Comparison of ENCODE assay signal across 24 cellular contexts in the genomic region with DNA sequence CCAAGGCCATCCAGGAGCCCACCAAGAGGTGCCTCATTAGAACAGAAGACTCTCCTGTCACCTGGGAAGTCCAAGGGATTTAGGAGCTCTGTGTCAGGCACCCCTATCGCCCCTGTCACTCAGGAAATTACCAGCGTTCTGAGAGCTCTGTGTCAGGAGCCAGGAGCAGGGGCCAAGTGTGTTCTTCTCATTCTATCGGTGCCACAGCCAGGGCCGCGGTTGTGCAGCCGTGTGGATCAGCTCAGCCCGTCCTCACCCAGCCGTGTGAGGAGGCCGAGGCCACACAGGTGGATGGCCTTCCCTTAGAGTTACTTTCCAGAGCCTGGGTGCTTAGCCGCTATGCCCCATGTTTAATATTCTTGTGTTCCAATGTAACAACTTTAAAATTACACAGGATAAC. TPM values are rescaled to one million over a fixed set of nuclear protein-coding genes. Genes with fewer than 3 reads are reported as not detected.
A peak's percentile ranks its signal among the peaks of the same experiment; 100 is the strongest.
DNase-seq lines count a peak whose midpoint lies in the region; ATAC-seq and TF ChIP-seq lines count a peak whose summit lies in the region.
"Had no signal": no experiment of that assay in that cellular context is flagged by ENCODE, and none has a peak within 500 bp of the region (broad histone marks: within the 10 kb centered on the region; RNA-seq: fewer than 3 reads in every experiment).

No MANE protein-coding gene starts in this region.

- no peak overlapping the region for H3K18ac ChIP-seq in H9 (ENCODE audit: insufficient read length, low read depth, low read length)

- H3K9me3 ChIP-seq in H9 (ENCODE audit: control insufficient read depth, low read depth, low read length), result no peaks in the 10 kb centered on the region
- H3K9me3 ChIP-seq: BE2C, Peyer's patch, SJSA1 had no signal

- no peak overlapping the region for H3K14ac ChIP-seq in H9 (ENCODE audit: insufficient read depth, low read length)

- WGBS in H9 (ENCODE audit: extremely low coverage, insufficient read length, low lambda C conversion rate), result no CpG with 5 or more reads among the region's 10 CpGs

- no peak overlapping the region for H2AFZ ChIP-seq in H9 (ENCODE audit: low read length)

- DNase-seq in Right ventricle myocardium inferior (ENCODE audit: missing footprints) (peak; percentile 34), cardiac septum (ENCODE audit: low spot score) (no peak), G401 (ENCODE audit: low spot score) (peak; percentile 28), neural crest cell (ENCODE audit: low read depth, low spot score) (no peak), SK-N-DZ (ENCODE audit: low spot score) (no peak), AG08396 (ENCODE audit: low spot score) (no peak), H9 (no peak)
- DNase-seq in central memory CD8-positive, alpha-beta T cell (ENCODE audit: low spot score in 2 of 2), result no peak
- DNase-seq: BE2C; CD4-positive, CD25-positive, alpha-beta regulatory T cell; GOT3; NCI-H1092; NCI-H1417 treated with DMSO at 0.1 percent for 48 hours; NCI-H187; NCI-H2081 treated with DMSO at 0.1 percent for 48 hours; NCI-H2171; NCI-H226; NCI-H510A; NCI-H69; OCI-M1 had no signal

- no peak overlapping the region for H3K27ac ChIP-seq in H9 (ENCODE audit: insufficient read length, low read depth, low read length)
- H3K27ac ChIP-seq: 22Rv1, Peyer's patch, SJSA1 had no signal

- no peak overlapping the region for H2AK5ac ChIP-seq in H9 (ENCODE audit: insufficient read length, low read length)

- no peak overlapping the region for H3K4me2 ChIP-seq in H9 (ENCODE audit: insufficient read depth, insufficient read length, low read length)

- H3K9ac ChIP-seq in H9 (ENCODE audit: extremely low read depth, insufficient read length, low read length), result no peak overlapping the region

- H3K27me3 ChIP-seq in H9 (ENCODE audit: insufficient read depth, low read length), result no peaks in the 10 kb centered on the region
- H3K27me3 ChIP-seq: BE2C, Peyer's patch, SJSA1 had no signal

- TF ChIP-seq CTCF in neural crest cell (conservative IDR thresholded peaks at IDR 0.05) (no peak), H9 (conservative IDR thresholded peaks at IDR 0.05) (no peak)

- no peaks in the 10 kb centered on the region for H3K27me3 Mint-ChIP-seq in central memory CD8-positive, alpha-beta T cell
- H3K27me3 Mint-ChIP-seq in neural crest cell (ENCODE audit: low read depth) (no peaks in the 10 kb centered on the region), H9 (ENCODE audit: low read depth) (no peaks in the 10 kb centered on the region)
- H3K27me3 Mint-ChIP-seq: CD4-positive, CD25-positive, alpha-beta regulatory T cell; IgD-negative memory B cell had no signal

- no peaks in the 10 kb centered on the region for H3K9me3 Mint-ChIP-seq in central memory CD8-positive, alpha-beta T cell
- H3K9me3 Mint-ChIP-seq in neural crest cell (no peaks in the 10 kb centered on the region), H9 (no peaks in the 10 kb centered on the region)
- H3K9me3 Mint-ChIP-seq: CD4-positive, CD25-positive, alpha-beta regulatory T cell; IgD-negative memory B cell had no signal

- no peak overlapping the region for H2BK15ac ChIP-seq in H9 (ENCODE audit: low read depth, low read length)

- intact Hi-C loops in Right ventricle myocardium inferior (cut with DNase I), result no loop called here
- intact Hi-C loops in cardiac septum (cut with DNase I), result no loop called here

- H2BK120ac ChIP-seq in H9 (ENCODE audit: low read depth, low read length, poor library complexity, severe bottlenecking), result no peak overlapping the region

- no peak overlapping the region for H2BK5ac ChIP-seq in H9 (ENCODE audit: insufficient read length, low read length)

- peaks cover 32% of the 10 kb centered on the region for H3K36me3 Mint-ChIP-seq in central memory CD8-positive, alpha-beta T cell (ENCODE audit: insufficient read depth)
- H3K36me3 Mint-ChIP-seq in neural crest cell (ENCODE audit: low read depth) (no peaks in the 10 kb centered on the region), H9 (ENCODE audit: insufficient read depth in 1 of 3, low read depth in 3 of 3) (peaks cover 2 to 8% (median 5%) of the 10 kb centered on the region in 3 experiments; a peak in 5 of 7 replicates)

- H4K20me1 ChIP-seq in H9 (ENCODE audit: control insufficient read depth, insufficient read depth, insufficient read length), result no peaks in the 10 kb centered on the region

- H3K4me3 Mint-ChIP-seq in central memory CD8-positive, alpha-beta T cell, result no peak overlapping the region
- H3K4me3 Mint-ChIP-seq in neural crest cell (no peak overlapping the region), H9 (no peak overlapping the region)
- H3K4me3 Mint-ChIP-seq: CD4-positive, CD25-positive, alpha-beta regulatory T cell; IgD-negative memory B cell had no signal

- no peaks in the 10 kb centered on the region; the same call in 1 of the 2 replicates for H3K79me2 ChIP-seq in H9 (ENCODE audit: insufficient read depth, low read length)

- no peak overlapping the region for H3K56ac ChIP-seq in H9 (ENCODE audit: insufficient read length, low read depth, low read length)

- no peak overlapping the region for H4K5ac ChIP-seq in H9 (ENCODE audit: insufficient read length, low read depth, low read length)

- H3K79me1 ChIP-seq in H9 (ENCODE audit: insufficient read depth, low read depth, low read length, poor library complexity, severe bottlenecking), result no peaks in the 10 kb centered on the region

- H3K4me1 Mint-ChIP-seq in central memory CD8-positive, alpha-beta T cell, result peaks cover 3% of the 10 kb centered on the region
- H3K4me1 Mint-ChIP-seq in neural crest cell (no peaks in the 10 kb centered on the region), H9 (no peaks in the 10 kb centered on the region)

- H3K4me1 ChIP-seq in H9 (ENCODE audit: insufficient read depth, low read length), result no peaks in the 10 kb centered on the region
- H3K4me1 ChIP-seq: BE2C, Peyer's patch, SJSA1 had no signal

- no peak overlapping the region for H2BK20ac ChIP-seq in H9 (ENCODE audit: low read depth, low read length, poor library complexity, severe bottlenecking)

- H2BK12ac ChIP-seq in H9 (ENCODE audit: insufficient read length, low read depth, low read length), result no peak overlapping the region

- H3T11ph ChIP-seq in H9 (ENCODE audit: low read length), result no peak overlapping the region

- H4K8ac ChIP-seq in H9 (replicated peaks; ENCODE audit: insufficient read length, low read depth, low read length), result no peak overlapping the region

- H4K91ac ChIP-seq in H9 (ENCODE audit: insufficient read length, low read depth, low read length), result no peak overlapping the region

- no peak overlapping the region for H3K23ac ChIP-seq in H9 (ENCODE audit: insufficient read length, low read depth, low read length)

- H3K27ac Mint-ChIP-seq in central memory CD8-positive, alpha-beta T cell (ENCODE audit: low read depth), result peak overlapping the region; percentile 44
- H3K27ac Mint-ChIP-seq in neural crest cell (ENCODE audit: unreplicated experiment) (peak overlapping the region; percentile 13), H9 (no peak overlapping the region; a peak in 1 of 7 replicates)
- H3K27ac Mint-ChIP-seq: CD4-positive, CD25-positive, alpha-beta regulatory T cell; IgD-negative memory B cell had no signal

- in situ Hi-C loops in G401 (cut with HindIII; ENCODE audit: low sequenced_read_pairs), result no loop called here

- H3K23me2 ChIP-seq in H9 (ENCODE audit: insufficient read length, low read depth, low read length, poor library complexity, severe bottlenecking), result no peaks in the 10 kb centered on the region

- H3K4ac ChIP-seq in H9 (ENCODE audit: low read depth, low read length), result no peak overlapping the region

- ATAC-seq in Right ventricle myocardium inferior, result peak; percentile 43
- ATAC-seq in central memory CD8-positive, alpha-beta T cell (replicated peaks; ENCODE audit: extremely low read depth, poor library complexity, severe bottlenecking), result no peak

RNA-seq across cellular contexts. Expression of gene MTG2, which starts 9.8 kb away (rescaled TPM):
- total RNA-seq in Right ventricle myocardium inferior (21.6 TPM), cardiac septum (26.6 TPM), neural crest cell (32.9 and 34.6 TPM in 2 replicates), H9 (2021) (25.1 and 27.7 TPM in 2 replicates)
- total RNA-seq in G401 (2014; rRNA removed; shearing (Covaris generic)), result 30.6 and 48.2 TPM in 2 replicates
- polyA plus RNA-seq in SK-N-DZ (2014; cell fraction: cytosol; rRNA removed), result 39.2 and 49.2 TPM in 2 replicates
- 24.7 and 44.5 TPM in 2 replicates for polyA plus RNA-seq in SK-N-DZ (2014; cell fraction: nucleus; rRNA removed)

RNA-seq across cellular contexts. Expression of gene HRH3, which starts 27.4 kb away (rescaled TPM):
- not detected for total RNA-seq in Right ventricle myocardium inferior
- total RNA-seq in cardiac septum, result not detected
- total RNA-seq in G401 (2014; rRNA removed; shearing (Covaris generic)), result not detected in 2 replicates
- 0.75 and 0.86 TPM in 2 replicates for total RNA-seq in neural crest cell
- polyA plus RNA-seq in SK-N-DZ (2014; cell fraction: cytosol; rRNA removed), result 25.7 and 26.4 TPM in 2 replicates
- 47.8 and 48.8 TPM in 2 replicates for polyA plus RNA-seq in SK-N-DZ (2014; cell fraction: nucleus; rRNA removed)
- total RNA-seq in H9 (2021), result 1.8 and 1.9 TPM in 2 replicates
- total RNA-seq: CD4-positive, CD25-positive, alpha-beta regulatory T cell; SJSA1 had no signal
- polyA plus RNA-seq: CD4-positive, CD25-positive, alpha-beta regulatory T cell; IgD-negative memory B cell had no signal

RNA-seq across cellular contexts. Expression of gene OSBPL2, which starts 45.7 kb away (rescaled TPM):
- total RNA-seq in Right ventricle myocardium inferior, result 59.5 TPM
- total RNA-seq in cardiac septum, result 55.1 TPM
- total RNA-seq in G401 (2014; rRNA removed; shearing (Covaris generic)), result 18.0 and 19.6 TPM in 2 replicates
- total RNA-seq in neural crest cell, result 33.1 and 35.6 TPM in 2 replicates
- polyA plus RNA-seq in SK-N-DZ (2014; cell fraction: cytosol; rRNA removed), result 28.1 and 29.7 TPM in 2 replicates
- 48.6 and 51.1 TPM in 2 replicates for polyA plus RNA-seq in SK-N-DZ (2014; cell fraction: nucleus; rRNA removed)
- total RNA-seq in H9 (2021), result 42.9 and 47.3 TPM in 2 replicates

RNA-seq across cellular contexts. Expression of gene SS18L1, which starts 49.1 kb away (rescaled TPM):
- total RNA-seq in Right ventricle myocardium inferior, result 7.8 TPM
- 8.0 TPM for total RNA-seq in cardiac septum
- 9.6 and 13.2 TPM in 2 replicates for total RNA-seq in G401 (2014; rRNA removed; shearing (Covaris generic))
- 29.6 and 30.0 TPM in 2 replicates for total RNA-seq in neural crest cell
- 44.5 and 49.5 TPM in 2 replicates for polyA plus RNA-seq in SK-N-DZ (2014; cell fraction: cytosol; rRNA removed)
- 51.7 and 69.4 TPM in 2 replicates for polyA plus RNA-seq in SK-N-DZ (2014; cell fraction: nucleus; rRNA removed)
- 18.8 and 22.2 TPM in 2 replicates for total RNA-seq in H9 (2021)

RNA-seq across cellular contexts. Expression of gene PSMA7, which starts 49.4 kb away (rescaled TPM):
- total RNA-seq in Right ventricle myocardium inferior (230 TPM), cardiac septum (198 TPM), neural crest cell (318 and 322 TPM in 2 replicates), H9 (2021) (332 and 337 TPM in 2 replicates)
- 631 and 699 TPM in 2 replicates for total RNA-seq in G401 (2014; rRNA removed; shearing (Covaris generic))
- 1,037 and 1,133 TPM in 2 replicates for polyA plus RNA-seq in SK-N-DZ (2014; cell fraction: cytosol; rRNA removed)
- polyA plus RNA-seq in SK-N-DZ (2014; cell fraction: nucleus; rRNA removed), result 962 and 1,204 TPM in 2 replicates

Comparison
In these comparisons a context has a peak if more than half of its experiments do, and no peak if none do; other contexts are left out.
1. DNase-seq: peak in Right ventricle myocardium inferior (single experiment) and G401 (single experiment); none in cardiac septum (single experiment), central memory CD8-positive, alpha-beta T cell (0 of 2), neural crest cell (single experiment), SK-N-DZ (single experiment), AG08396 (single experiment) and H9 (single experiment).
2. H3K27ac Mint-ChIP-seq: peak in central memory CD8-positive, alpha-beta T cell (single experiment) and neural crest cell (single experiment); none in H9 (0 of 3).